In genomic region chr7:112449353-112449752, GRCh38 we compare ENCODE assay signal across 8 cellular contexts. TPM values are rescaled to one million over a fixed set of nuclear protein-coding genes. Genes with fewer than 3 reads are reported as not detected.
A peak's percentile ranks its signal among the peaks of the same experiment; 100 is the strongest.
DNase-seq lines count a peak whose midpoint lies in the region; ATAC-seq and TF ChIP-seq lines count a peak whose summit lies in the region.

No MANE protein-coding gene starts in this region.

- no peak for TF ChIP-seq CTCF in neural cell (IDR thresholded peaks at IDR 0.05; ENCODE audit: poor library complexity, severe bottlenecking)
- no peak for TF ChIP-seq CTCF in transverse colon (IDR thresholded peaks at IDR 0.05)

- no peak for TF ChIP-seq EP300 in neural cell (conservative IDR thresholded peaks at IDR 0.05; ENCODE audit: poor library complexity, severe bottlenecking)
- no peak for TF ChIP-seq EP300 in transverse colon (IDR thresholded peaks at IDR 0.05; ENCODE audit: low read depth)

- in situ Hi-C loops in transverse colon (cut with MboI; ENCODE audit: low pct_ligation_motif_present in 1 of 4, low pct_unique_long_range_greater_than_20kb in 1 of 4, low sequenced_read_pairs in 3 of 4), result no loop called here

- no peaks in the 10 kb centered on the region for H4K20me1 ChIP-seq in neural cell (ENCODE audit: insufficient read depth)

- peak overlapping the region; percentile 98 for H3K9ac ChIP-seq in neural cell (ENCODE audit: low read length)

- DNase-seq in activated gamma-delta T cell treated with Interleukin-2 at 50 U/mL for 16 hours (peak; percentile 29), activated gamma-delta T cell (lab: John Stamatoyannopoulos, UW) (no peak), transverse colon (peak; percentile 55)
- DNase-seq in activated CD4-positive, CD25-positive, alpha-beta regulatory T cell treated with anti-CD3 and anti-CD28 coated beads, Interleukin-2, amount 50 U/mL, for 16 hours (ENCODE audit: low read depth, low spot score), result peak; percentile 10

- no peaks in the 10 kb centered on the region for H3K9me3 ChIP-seq in ectodermal cell (ENCODE audit: control insufficient read depth, low read length)
- H3K9me3 ChIP-seq in neural cell (ENCODE audit: low read length), result no peaks in the 10 kb centered on the region
- no peaks in the 10 kb centered on the region for H3K9me3 ChIP-seq in transverse colon

- H3K4me1 ChIP-seq in ectodermal cell (ENCODE audit: control insufficient read depth, insufficient read depth, low read length) (no peaks in the 10 kb centered on the region), transverse colon (peaks cover 14 to 41% (median 33%) of the 10 kb centered on the region in 4 donors)

- H3K27me3 ChIP-seq in ectodermal cell (ENCODE audit: control insufficient read depth, insufficient read depth, low read length, poor library complexity, severe bottlenecking), result no peaks in the 10 kb centered on the region
- H3K27me3 ChIP-seq in neural cell (ENCODE audit: insufficient read depth, low read depth, low read length), result no peaks in the 10 kb centered on the region
- H3K27me3 ChIP-seq in transverse colon, result no peaks in the 10 kb centered on the region

- TF ChIP-seq RAD21 in neural cell (conservative IDR thresholded peaks at IDR 0.05), result no peak

- WGBS in ectodermal cell, 2 experiments, result 78 to 82% methylated on average over 5 of the region's 5 CpGs
- 24 to 27% methylated on average over 4 to 5 of the region's 5 CpGs for WGBS in transverse colon (ENCODE audit: low coverage in 1 of 2), 2 donors

- peaks cover 31% of the 10 kb centered on the region for H3K79me2 ChIP-seq in neural cell (replicated peaks; ENCODE audit: insufficient read depth, low read length)

- no peak overlapping the region for H2AFZ ChIP-seq in neural cell (ENCODE audit: low read depth, low read length)

- intact Hi-C loops in transverse colon (cut with DNase I; ENCODE audit: low total_unique reads), result no loop called here

- no peak overlapping the region for H3K27ac ChIP-seq in ectodermal cell (ENCODE audit: insufficient read depth, low read depth, low read length, poor library complexity, severe bottlenecking)
- H3K27ac ChIP-seq in neural cell (ENCODE audit: low read length), result no peak overlapping the region
- H3K27ac ChIP-seq in transverse colon, result peak overlapping the region; percentile 95 to 100 (median 98)

- no peaks in the 10 kb centered on the region for H3K9me2 ChIP-seq in neural cell (ENCODE audit: insufficient read depth, low read length)

- no peaks in the 10 kb centered on the region for H3F3A ChIP-seq in neural cell (ENCODE audit: insufficient read depth, low read length, poor library complexity, severe bottlenecking)

- ATAC-seq in GM19395 (IDR thresholded peaks at IDR 0.05; ENCODE audit: unreplicated experiment) (no peak), GM21515 (IDR thresholded peaks at IDR 0.05; ENCODE audit: unreplicated experiment) (no peak)

- TF ChIP-seq POLR2A in transverse colon (IDR thresholded peaks at IDR 0.05), result no peak

- no peak overlapping the region for H3K4me2 ChIP-seq in neural cell (ENCODE audit: low read length)

- H3K4me3 ChIP-seq in ectodermal cell (ENCODE audit: insufficient read depth, low read depth, low read length), result peak overlapping the region; percentile 99
- H3K4me3 ChIP-seq in neural cell (ENCODE audit: low read length), result peak overlapping the region; percentile 91
- peak overlapping the region in 3 of 4 donors; percentile 64 to 95 (median 79) for H3K4me3 ChIP-seq in transverse colon

- no peaks in the 10 kb centered on the region for H3K36me3 ChIP-seq in ectodermal cell (ENCODE audit: control insufficient read depth, insufficient read depth, low read length)
- no peaks in the 10 kb centered on the region for H3K36me3 ChIP-seq in neural cell (ENCODE audit: insufficient read depth, low read length)
- H3K36me3 ChIP-seq in transverse colon, result no peaks in the 10 kb centered on the region

TF ChIP-seq in neural cell, 6 proteins besides CTCF, POLR2A, EP300 and RAD21:
- TF ChIP-seq MXI1 (conservative IDR thresholded peaks at IDR 0.05; ENCODE audit: poor library complexity, severe bottlenecking) (no peak), REST (IDR thresholded peaks at IDR 0.05; ENCODE audit: borderline replicate concordance) (no peak), TAF1 (IDR thresholded peaks at IDR 0.05; ENCODE audit: low read depth) (no peak), EZH2 (IDR thresholded peaks at IDR 0.05; ENCODE audit: borderline replicate concordance, insufficient read depth, low read length, poor library complexity, severe bottlenecking) (no peak), SMC3 (conservative IDR thresholded peaks at IDR 0.05; ENCODE audit: poor library complexity) (no peak), POLR2AphosphoS5 (IDR thresholded peaks at IDR 0.05) (no peak)

RNA-seq across cellular contexts. Expression of gene IFRD1, which starts 0.9 kb away (rescaled TPM):
- 46.7 TPM for polyA plus RNA-seq in ectodermal cell (2013, experiment 1 of 4)
- polyA plus RNA-seq in ectodermal cell (2013, experiment 2 of 4), result 60.1 TPM
- polyA plus RNA-seq in ectodermal cell (2013, experiment 3 of 4), result 40.3 TPM
- 45.7 TPM for polyA plus RNA-seq in ectodermal cell (2013, experiment 4 of 4)
- 249 and 270 TPM in 2 replicates for polyA plus RNA-seq in neural cell
- 173 and 181 TPM in 2 replicates for polyA minus RNA-seq in neural cell
- total RNA-seq in transverse colon, result 10 to 100 TPM; 23.3 to 92.7 (median 52.0) TPM

RNA-seq across cellular contexts. Expression of gene LSMEM1, which starts 31.4 kb away (rescaled TPM):
- polyA plus RNA-seq in ectodermal cell (2013, experiment 1 of 4), result 1.9 TPM
- polyA plus RNA-seq in ectodermal cell (2013, experiment 2 of 4), result 1.7 TPM
- 0.27 TPM for polyA plus RNA-seq in ectodermal cell (2013, experiment 3 of 4)
- polyA plus RNA-seq in ectodermal cell (2013, experiment 4 of 4), result 1.0 TPM
- 6.9 and 17.6 TPM in 2 replicates for polyA plus RNA-seq in neural cell
- polyA minus RNA-seq in neural cell, result 1.9 and 4.4 TPM in 2 replicates
- 1 to 10 TPM in 1 of 4 donors, under 1 TPM in 1, not detected in 2; 0.96 to 4.0 TPM for total RNA-seq in transverse colon

Comparison
In these comparisons a context has a peak if more than half of its experiments do, and no peak if none do; other contexts are left out.
1. H3K27ac ChIP-seq: peak in transverse colon (4 of 4); none in ectodermal cell (single experiment) and neural cell (single experiment).
2. Peak in every context shown above with its lines, with median percentiles within 50 percentile points of each other: H3K4me3 ChIP-seq.